19 cellular contexts compared by ENCODE assay signal in genomic region chr22:22125028-22125578, GRCh38.
"Had no signal": no experiment of that assay in that cellular context is flagged by ENCODE, and none has a peak within 500 bp of the region (broad histone marks: within the 10 kb centered on the region; RNA-seq: fewer than 3 reads in every experiment).

No MANE protein-coding gene starts in this region.

- DNase-seq: dorsolateral prefrontal cortex; effector CD4-positive, alpha-beta T cell; gastrocnemius medialis; head of caudate nucleus; occipital lobe; ovary; posterior cingulate gyrus; psoas muscle; right cardiac atrium; sigmoid colon; stimulated activated CD4-positive, alpha-beta T cell treated with anti-CD3 and anti-CD28 coated beads, Interleukin-2, amount 100 ng/mL, for 24 hours; stimulated activated CD4-positive, alpha-beta T cell treated with anti-CD3 and anti-CD28 coated beads, Interleukin-4, amount 100 ng/mL, for 24 hours; stimulated activated naive CD4-positive, alpha-beta T cell treated with Interleukin-2 at 50 U/mL for 16 hours; stomach; thyroid gland; trophoblast cell had no signal

- H3K9me3 ChIP-seq: gastrocnemius medialis, ovary, psoas muscle, sigmoid colon, stomach, thyroid gland had no signal

- H3K27ac ChIP-seq: dorsolateral prefrontal cortex, gastrocnemius medialis, ovary, psoas muscle, sigmoid colon, stomach, thyroid gland had no signal

- H3K4me3 ChIP-seq: dorsolateral prefrontal cortex, gastrocnemius medialis, lung, ovary, psoas muscle, sigmoid colon, stomach, thyroid gland had no signal

- H3K4me1 ChIP-seq: gastrocnemius medialis, psoas muscle, sigmoid colon, stomach, thyroid gland had no signal

- FAIRE-seq: colon, keratinocyte had no signal

- H3K36me3 ChIP-seq: gastrocnemius medialis, ovary, sigmoid colon, stomach, thyroid gland had no signal

- H3K27me3 ChIP-seq: ovary, thyroid gland had no signal
